1 cellular context compared by ENCODE assay signal in genomic region chr4:56978750-56979303, GRCh38.
A peak's percentile ranks its signal among the peaks of the same experiment; 100 is the strongest.
TF ChIP-seq lines count a peak whose summit lies in the region.

POLR2B (plus strand) TSS chr4:56978896; CDS start chr4:56978986, 90 bp downstream.

TF ChIP-seq in GM23338, 12 proteins besides CTCF, POLR2A, EP300 and RAD21 (continued from another document):
- no peak for TF ChIP-seq REST (IDR thresholded peaks at IDR 0.05; ENCODE audit: unreplicated experiment)
- no peak for TF ChIP-seq ZNF331 (CRISPR knock-in tag; IDR thresholded peaks at IDR 0.05; ENCODE audit: low read depth)
- peak; percentile 77 for TF ChIP-seq ETS1 (IDR thresholded peaks at IDR 0.05)
- TF ChIP-seq EZH2phosphoT487 (IDR thresholded peaks at IDR 0.05; ENCODE audit: unreplicated experiment) = no peak
- TF ChIP-seq JUNB (IDR thresholded peaks at IDR 0.05; ENCODE audit: unreplicated experiment) = no peak
